In genomic region chr9:136605966-136606365, GRCh38 we compare ENCODE assay signal across 19 cellular contexts. TPM values are rescaled to one million over a fixed set of nuclear protein-coding genes. Genes with fewer than 3 reads are reported as not detected.
DNase-seq lines count a peak whose midpoint lies in the region; ATAC-seq and TF ChIP-seq lines count a peak whose summit lies in the region.
"Had no signal": no experiment of that assay in that cellular context is flagged by ENCODE, and none has a peak within 500 bp of the region (broad histone marks: within the 10 kb centered on the region; RNA-seq: fewer than 3 reads in every experiment).

No MANE protein-coding gene starts in this region.

- DNase-seq in NCI-H1694 treated with DMSO at 0.1 percent for 48 hours (lab: John Stamatoyannopoulos, UW) (peak; percentile 19), NCI-H1694 (lab: John Stamatoyannopoulos, UW) (no peak), colonic mucosa (no peak), thoracic aorta (ENCODE audit: low spot score) (no peak), type B pancreatic cell (ENCODE audit: extremely low spot score, unreplicated experiment) (no peak), adrenal gland (no peak)
- no peak for DNase-seq in stimulated activated naive CD8-positive, alpha-beta T cell treated with anti-CD3 and anti-CD28 coated beads, Interleukin-15, amount 100 ng/mL, for 72 hours
- DNase-seq: activated CD4-positive, alpha-beta T cell treated with anti-CD3 and anti-CD28 coated beads, Interleukin-2, amount 50 U/mL, for 1 hour; activated naive CD4-positive, alpha-beta T cell; left lung; NCI-H1048; NCI-H2171 treated with DMSO at 0.1 percent for 48 hours; NCI-H774; PC-9; small intestine; stimulated activated CD4-positive, alpha-beta T cell treated with anti-CD3 and anti-CD28 coated beads, Interleukin-4, amount 100 ng/mL, for 24 hours; testis had no signal

- TF ChIP-seq CTCF in colonic mucosa (IDR thresholded peaks at IDR 0.05) (no peak), thoracic aorta (IDR thresholded peaks at IDR 0.05) (no peak), type B pancreatic cell (conservative IDR thresholded peaks at IDR 0.05) (no peak), adrenal gland (IDR thresholded peaks at IDR 0.05) (no peak)

- no peaks in the 10 kb centered on the region for H3K27me3 Mint-ChIP-seq in type B pancreatic cell
- H3K27me3 Mint-ChIP-seq in stimulated activated naive CD8-positive, alpha-beta T cell treated with anti-CD3 and anti-CD28 coated beads, Interleukin-15, amount 100 ng/mL, for 72 hours: peaks cover 61% of the 10 kb centered on the region

- H3K4me3 ChIP-seq in colonic mucosa (no peak overlapping the region), mucosa of rectum (ENCODE audit: low read length in 2 of 2) (no peak overlapping the region), thoracic aorta (no peak overlapping the region), adrenal gland (no peak overlapping the region)
- H3K4me3 ChIP-seq: left lung, PC-9, testis had no signal

- H3K36me3 ChIP-seq in colonic mucosa: no peaks in the 10 kb centered on the region
- H3K36me3 ChIP-seq in mucosa of rectum (ENCODE audit: control insufficient read depth in 2 of 2, insufficient read depth in 2 of 2, low read length in 2 of 2): no peaks in the 10 kb centered on the region
- no peaks in the 10 kb centered on the region for H3K36me3 ChIP-seq in thoracic aorta
- H3K36me3 ChIP-seq in adrenal gland (replicated peaks in 1 of 2): no peaks in the 10 kb centered on the region
- H3K36me3 ChIP-seq: left lung had no signal

- peaks cover 30% of the 10 kb centered on the region for H3K4me1 Mint-ChIP-seq in type B pancreatic cell (ENCODE audit: unreplicated experiment)
- peaks cover 6% of the 10 kb centered on the region for H3K4me1 Mint-ChIP-seq in stimulated activated naive CD8-positive, alpha-beta T cell treated with anti-CD3 and anti-CD28 coated beads, Interleukin-15, amount 100 ng/mL, for 72 hours

- H3K9me3 Mint-ChIP-seq in type B pancreatic cell: no peaks in the 10 kb centered on the region
- H3K9me3 Mint-ChIP-seq in stimulated activated naive CD8-positive, alpha-beta T cell treated with anti-CD3 and anti-CD28 coated beads, Interleukin-15, amount 100 ng/mL, for 72 hours: peaks cover 0 to 3% of the 10 kb centered on the region in 2 donors

- H3K4me1 ChIP-seq in colonic mucosa (peaks cover 36% of the 10 kb centered on the region), mucosa of rectum (ENCODE audit: control insufficient read depth in 2 of 2, insufficient read depth in 2 of 2, low read length in 2 of 2) (peaks cover 48 to 72% of the 10 kb centered on the region in 2 donors), thoracic aorta (ENCODE audit: control insufficient read depth in 1 of 2, low read depth in 2 of 2) (peaks cover 0 to 61% of the 10 kb centered on the region in 2 donors), adrenal gland (replicated peaks in 1 of 2) (no peaks in the 10 kb centered on the region)
- H3K4me1 ChIP-seq: parathyroid adenoma had no signal

- no peak for ATAC-seq in thoracic aorta (ENCODE audit: insufficient number of reproducible peaks, low FRiP score, low read depth)
- no peak for ATAC-seq in stimulated activated naive CD8-positive, alpha-beta T cell treated with anti-CD3 and anti-CD28 coated beads, Interleukin-15, amount 100 ng/mL, for 72 hours

- 73 to 93% (median 87%) methylated on average over 4 to 12 of the region's 12 CpGs for WGBS in adrenal gland, 4 donors

- no peak overlapping the region for H3K27ac Mint-ChIP-seq in type B pancreatic cell
- no peak overlapping the region for H3K27ac Mint-ChIP-seq in stimulated activated naive CD8-positive, alpha-beta T cell treated with anti-CD3 and anti-CD28 coated beads, Interleukin-15, amount 100 ng/mL, for 72 hours

- no peak for TF ChIP-seq POLR2A in adrenal gland (IDR thresholded peaks at IDR 0.05)

- no peaks in the 10 kb centered on the region for H3K36me3 Mint-ChIP-seq in type B pancreatic cell

- H3K27ac ChIP-seq in colonic mucosa (no peak overlapping the region), mucosa of rectum (ENCODE audit: low read depth in 2 of 2, low read length in 2 of 2) (peak overlapping the region; percentile 61 to 67), thoracic aorta (peak overlapping the region; percentile 60), adrenal gland (no peak overlapping the region)
- H3K27ac ChIP-seq: parathyroid adenoma, PC-9, testis had no signal

- peak overlapping the region; percentile 50 to 58 for H3K9ac ChIP-seq in colonic mucosa (ENCODE audit: low read depth in 2 of 2, low read length in 2 of 2)
- peak overlapping the region in 1 of 2 donors; percentile 69 for H3K9ac ChIP-seq in mucosa of rectum (ENCODE audit: low read depth in 1 of 2, low read length in 2 of 2)
- H3K9ac ChIP-seq: parathyroid adenoma had no signal

- H3K4me3 Mint-ChIP-seq in type B pancreatic cell: no peak overlapping the region
- no peak overlapping the region for H3K4me3 Mint-ChIP-seq in stimulated activated naive CD8-positive, alpha-beta T cell treated with anti-CD3 and anti-CD28 coated beads, Interleukin-15, amount 100 ng/mL, for 72 hours

- no peaks in the 10 kb centered on the region for H3K27me3 ChIP-seq in colonic mucosa
- no peaks in the 10 kb centered on the region for H3K27me3 ChIP-seq in mucosa of rectum (ENCODE audit: control insufficient read depth in 2 of 2, insufficient read depth in 2 of 2, low read length in 2 of 2)
- no peaks in the 10 kb centered on the region for H3K27me3 ChIP-seq in thoracic aorta (replicated peaks; ENCODE audit: insufficient read depth)
- no peaks in the 10 kb centered on the region for H3K27me3 ChIP-seq in adrenal gland
- H3K27me3 ChIP-seq: testis had no signal

- intact Hi-C loops in colonic mucosa (cut with DNase I) (no loop called here), adrenal gland (cut with DNase I) (no loop called here)

- H3K9me3 ChIP-seq in colonic mucosa (no peaks in the 10 kb centered on the region), mucosa of rectum (ENCODE audit: control insufficient read depth in 2 of 2, low read length in 2 of 2) (no peaks in the 10 kb centered on the region), thoracic aorta (no peaks in the 10 kb centered on the region), adrenal gland (replicated peaks in 1 of 3) (no peaks in the 10 kb centered on the region)
- H3K9me3 ChIP-seq: left lung, testis had no signal

RNA-seq across cellular contexts. Expression of gene EGFL7, which starts 56.8 kb away (rescaled TPM):
- total RNA-seq in colonic mucosa (10 to 100 TPM; 17.3 to 28.4 TPM), thoracic aorta (10 to 100 TPM; 42.0 to 56.5 TPM), type B pancreatic cell (ENCODE audit: low replicate concordance) (20.7 and 25.5 TPM in 2 replicates), adrenal gland (100 to 1,000 TPM in 2 of 8 donors, 10 to 100 TPM in 6; 47.1 to 158 (median 79.5) TPM)
- 100 to 1,000 TPM in 2 of 3 donors, 1 to 10 TPM in 1; 1.9 to 452 (median 190) TPM for polyA plus RNA-seq in adrenal gland

Comparison
In these comparisons a context has a peak if more than half of its experiments do, and no peak if none do; other contexts are left out.
1. H3K27ac ChIP-seq: peak in mucosa of rectum (2 of 2) and thoracic aorta (2 of 2); none in colonic mucosa (single experiment) and adrenal gland (0 of 5).